In the genomic region with DNA sequence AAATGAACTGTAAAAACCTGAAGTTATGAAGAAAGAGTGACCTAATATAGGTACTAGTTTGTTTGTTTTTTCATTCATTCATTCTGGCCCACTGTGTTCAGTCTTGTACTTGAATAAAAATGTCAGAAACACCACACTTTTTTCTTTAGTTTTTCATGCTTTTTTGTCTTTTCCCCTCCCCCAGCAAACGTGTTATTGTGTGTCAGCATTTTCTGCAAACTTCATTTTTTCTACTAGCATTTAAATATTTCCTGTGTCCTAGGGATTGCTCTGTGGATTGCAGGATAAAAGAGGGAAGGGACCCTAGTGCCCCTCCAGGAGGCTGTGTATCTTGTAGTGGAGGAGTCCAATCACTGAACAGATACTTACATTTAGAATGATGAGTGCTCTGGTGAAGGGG, we compare ENCODE assay signal across 31 cellular contexts.
"Had no signal": no experiment of that assay in that cellular context is flagged by ENCODE, and none has a peak within 500 bp of the region (broad histone marks: within the 10 kb centered on the region; RNA-seq: fewer than 3 reads in every experiment).

No MANE protein-coding gene starts in this region.

- H3K27ac ChIP-seq: PC-9, SJCRH30, WERI-Rb-1 had no signal

- H3K27me3 ChIP-seq: SJCRH30 had no signal

- H2AFZ ChIP-seq: PC-9 had no signal

- H3K27me3 Mint-ChIP-seq: activated CD4-positive, alpha-beta T cell treated with anti-CD3 and anti-CD28 coated beads, Interleukin-2, amount 10 ng/mL, durations not matched to agents 24 days and 14 days; activated CD8-positive, alpha-beta T cell treated with anti-CD3 and anti-CD28 coated beads for 36 hours; activated naive CD4-positive, alpha-beta T cell treated with anti-CD3 and anti-CD28 coated beads, Interleukin-2, amount 10 ng/mL, durations not matched to agents 7 days and 5 days; activated naive CD8-positive, alpha-beta T cell; activated naive CD8-positive, alpha-beta T cell treated with anti-CD3 and anti-CD28 coated beads, Interleukin-2, amount 50 U/mL, for 24 hours; brain had no signal

- H3K9me3 Mint-ChIP-seq: activated CD4-positive, alpha-beta T cell treated with anti-CD3 and anti-CD28 coated beads, Interleukin-2, amount 10 ng/mL, durations not matched to agents 24 days and 14 days; activated CD8-positive, alpha-beta T cell treated with anti-CD3 and anti-CD28 coated beads for 36 hours; activated naive CD4-positive, alpha-beta T cell treated with anti-CD3 and anti-CD28 coated beads, Interleukin-2, amount 10 ng/mL, durations not matched to agents 7 days and 5 days; activated naive CD8-positive, alpha-beta T cell treated with anti-CD3 and anti-CD28 coated beads, Interleukin-2, amount 50 U/mL, for 24 hours; activated T-cell treated with anti-CD3 and anti-CD28 coated beads, Interleukin-2, amount 50 U/mL, for 4 hours; activated T-helper 1 cell treated with anti-CD3 and anti-CD28 coated beads, Interleukin-12 subunit alpha, Interleukin-12 subunit beta, Interleukin-2, Interleukin-4 antibody, amounts not matched to agents 30 ng/mL and 10 ng/mL and 1 ng/mL, durations not matched to agents 14 hours and 24 hours and 36 hours; brain; T-helper 1 cell treated with Interleukin-12 subunit alpha and Interleukin-12 subunit beta and Interleukin-4 antibody, amounts not matched to agents 30 μg/mL and 1 μg/mL, for 36 hours had no signal

- H3K4me1 ChIP-seq: SJCRH30 had no signal

- H3K4me3 ChIP-seq: PC-9, SJCRH30 had no signal

- H3K27ac Mint-ChIP-seq: activated CD4-positive, alpha-beta T cell treated with anti-CD3 and anti-CD28 coated beads, Interleukin-2, amount 10 ng/mL, durations not matched to agents 24 days and 14 days; activated CD8-positive, alpha-beta T cell treated with anti-CD3 and anti-CD28 coated beads for 36 hours; activated naive CD4-positive, alpha-beta T cell treated with anti-CD3 and anti-CD28 coated beads, Interleukin-2, amount 10 ng/mL, durations not matched to agents 7 days and 5 days; activated naive CD8-positive, alpha-beta T cell; activated naive CD8-positive, alpha-beta T cell treated with anti-CD3 and anti-CD28 coated beads, Interleukin-2, amount 50 U/mL, for 24 hours; activated T-helper 1 cell treated with anti-CD3 and anti-CD28 coated beads, Interleukin-12 subunit alpha, Interleukin-12 subunit beta, Interleukin-2, Interleukin-4 antibody, amounts not matched to agents 30 ng/mL and 10 ng/mL and 1 ng/mL, durations not matched to agents 14 hours and 24 hours and 36 hours; brain; T-helper 1 cell treated with Interleukin-12 subunit alpha and Interleukin-12 subunit beta and Interleukin-4 antibody, amounts not matched to agents 30 μg/mL and 1 μg/mL, for 36 hours had no signal

- FAIRE-seq: bronchial epithelial cell had no signal

- H3K4me2 ChIP-seq: PC-9, SK-N-SH had no signal

- H3K4me1 Mint-ChIP-seq: activated naive CD4-positive, alpha-beta T cell treated with anti-CD3 and anti-CD28 coated beads, Interleukin-2, amount 10 ng/mL, durations not matched to agents 7 days and 5 days had no signal

- ATAC-seq: activated CD8-positive, alpha-beta T cell treated with anti-CD3 and anti-CD28 coated beads for 36 hours; activated naive CD8-positive, alpha-beta T cell treated with anti-CD3 and anti-CD28 coated beads, Interleukin-2, amount 50 U/mL, for 24 hours; activated T-cell treated with anti-CD3 and anti-CD28 coated beads, Interleukin-2, amount 50 U/mL, for 4 hours had no signal

- H3K4me3 Mint-ChIP-seq: activated CD4-positive, alpha-beta T cell treated with anti-CD3 and anti-CD28 coated beads, Interleukin-2, amount 10 ng/mL, durations not matched to agents 24 days and 14 days; activated CD8-positive, alpha-beta T cell treated with anti-CD3 and anti-CD28 coated beads for 36 hours; activated naive CD4-positive, alpha-beta T cell treated with anti-CD3 and anti-CD28 coated beads, Interleukin-2, amount 10 ng/mL, durations not matched to agents 7 days and 5 days; activated naive CD8-positive, alpha-beta T cell; activated naive CD8-positive, alpha-beta T cell treated with anti-CD3 and anti-CD28 coated beads, Interleukin-2, amount 50 U/mL, for 24 hours; activated T-cell treated with anti-CD3 and anti-CD28 coated beads, Interleukin-2, amount 50 U/mL, for 4 hours; activated T-helper 1 cell treated with anti-CD3 and anti-CD28 coated beads, Interleukin-12 subunit alpha, Interleukin-12 subunit beta, Interleukin-2, Interleukin-4 antibody, amounts not matched to agents 30 ng/mL and 10 ng/mL and 1 ng/mL, durations not matched to agents 14 hours and 24 hours and 36 hours; brain; T-helper 1 cell treated with Interleukin-12 subunit alpha and Interleukin-12 subunit beta and Interleukin-4 antibody, amounts not matched to agents 30 μg/mL and 1 μg/mL, for 36 hours had no signal

- H3K9me3 ChIP-seq: SJCRH30, SK-N-SH had no signal

- H3K9ac ChIP-seq: SK-N-SH had no signal

- DNase-seq: activated CD4-positive, alpha-beta T cell treated with anti-CD3 and anti-CD28 coated beads, Interleukin-2, amount 10 ng/mL, durations not matched to agents 24 days and 14 days; activated CD4-positive, alpha-beta T cell treated with anti-CD3 and anti-CD28 coated beads, Interleukin-2, amount 50 U/mL, for 4 hours; activated CD8-positive, alpha-beta T cell treated with anti-CD3 and anti-CD28 coated beads for 36 hours; activated effector memory CD4-positive, alpha-beta T cell treated with Interleukin-2 at 50 U/mL for 16 hours; activated naive CD4-positive, alpha-beta T cell treated with anti-CD3 and anti-CD28 coated beads, Interleukin-2, amount 10 ng/mL, durations not matched to agents 7 days and 5 days; activated naive CD8-positive, alpha-beta T cell treated with anti-CD3 and anti-CD28 coated beads, Interleukin-2, amount 50 U/mL, for 24 hours; activated T-cell treated with anti-CD3 and anti-CD28 coated beads, Interleukin-2, amount 50 U/mL, for 4 hours; anterior cingulate cortex; caudate nucleus; cerebellar nuclear complex; Kasumi-1; KG1; MM.1S; MV-4-11; NCI-H1092; NCI-H1436 treated with DMSO at 0.1 percent for 48 hours; NCI-H1694 treated with DMSO at 0.1 percent for 48 hours; NCI-H2029; NCI-H345; NCI-H524 treated with DMSO at 0.1 percent for 48 hours; PC-9; Right ventricle myocardium superior; SJCRH30; SK-N-SH; T-helper 9 cell; WERI-Rb-1 had no signal
